Comparison of ENCODE assay signal across 17 cellular contexts in the genomic region with DNA sequence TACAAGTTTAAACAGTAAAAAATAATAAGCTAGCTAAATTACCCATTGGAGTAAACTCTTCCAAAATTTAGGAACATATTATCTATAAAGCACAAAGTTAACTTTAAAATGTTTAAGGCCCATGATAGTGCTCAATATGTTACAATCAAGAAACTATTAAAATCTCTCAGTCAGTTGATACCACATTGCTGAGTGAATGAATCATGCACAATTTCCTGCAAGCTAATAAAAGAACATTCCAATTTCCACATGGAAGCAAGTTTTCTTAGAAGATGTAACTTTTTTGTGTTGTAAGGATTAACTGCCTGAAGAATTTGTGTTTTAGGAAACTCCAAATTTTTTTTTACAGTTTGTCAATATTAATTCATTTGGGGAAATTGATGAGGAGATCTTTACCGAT.
DNase-seq lines count a peak whose midpoint lies in the region; ATAC-seq and TF ChIP-seq lines count a peak whose summit lies in the region.
"Had no signal": no experiment of that assay in that cellular context is flagged by ENCODE, and none has a peak within 500 bp of the region (broad histone marks: within the 10 kb centered on the region; RNA-seq: fewer than 3 reads in every experiment).

No MANE protein-coding gene starts in this region.

- peak; percentile 89 for DNase-seq in HCEC 1CT
- peak; percentile 62 for DNase-seq in adipocyte (ENCODE audit: low read depth)
- DNase-seq in fibroblast of the aortic adventitia (ENCODE audit: low read depth): peak; percentile 82
- DNase-seq in left colon: no peak
- DNase-seq in NCI-H345 (lab: John Stamatoyannopoulos, UW): no peak
- no peak for DNase-seq in NCI-H2107 (lab: John Stamatoyannopoulos, UW)
- DNase-seq: activated gamma-delta T cell treated with Interleukin-2 at 50 U/mL for 16 hours; CD8-positive, alpha-beta memory T cell; H9; NCI-H2081 treated with DMSO at 0.1 percent for 48 hours; NCI-H82; retina; T-helper 17 cell; testis had no signal

- no peaks in the 10 kb centered on the region for H3K27me3 ChIP-seq in adipocyte (replicated peaks; ENCODE audit: control insufficient read depth, insufficient read depth, low read length)
- H3K27me3 ChIP-seq: testis had no signal

- H3K4me1 ChIP-seq in adipocyte (ENCODE audit: control insufficient read depth, insufficient read depth, low read length): peaks cover 34% of the 10 kb centered on the region
- H3K4me1 ChIP-seq: testis had no signal

- intact Hi-C loops in left colon (cut with DNase I, micrococcal nuclease): no loop called here

- H3K36me3 ChIP-seq in adipocyte (ENCODE audit: control insufficient read depth, insufficient read depth, low read length, severe bottlenecking): no peaks in the 10 kb centered on the region

- H3K4me3 ChIP-seq in adipocyte (ENCODE audit: low read length) (peak overlapping the region; percentile 20), fibroblast of the aortic adventitia (ENCODE audit: low read depth, low read length) (no peak overlapping the region)
- H3K4me3 ChIP-seq: testis had no signal

- no peak for ATAC-seq in HG03025 (IDR thresholded peaks at IDR 0.05; ENCODE audit: low FRiP score, unreplicated experiment)
- no peak for ATAC-seq in left colon
- ATAC-seq: activated CD4-positive, CD25-positive, alpha-beta regulatory T cell treated with anti-CD3 and anti-CD28 coated beads, Interleukin-2, amount 50 U/mL, for 24 hours; natural killer cell treated with Interleukin-12 subunit alpha and Interleukin-12 subunit beta and Interleukin-15 and Interleukin-18, amount 100 ng/mL, for 72 hours; T-helper 17 cell had no signal

- H3K9ac ChIP-seq in adipocyte (ENCODE audit: low read length): peak overlapping the region; percentile 84

- no peak for TF ChIP-seq CTCF in fibroblast of the aortic adventitia (IDR thresholded peaks at IDR 0.05; ENCODE audit: insufficient read depth, low read length)

- peaks cover 20% of the 10 kb centered on the region for H3K9me3 ChIP-seq in adipocyte (ENCODE audit: control insufficient read depth, low read length)
- H3K9me3 ChIP-seq: testis had no signal

Comparison
In these comparisons a context has a peak if more than half of its experiments do, and no peak if none do; other contexts are left out.
1. DNase-seq: peak in HCEC 1CT (single experiment), adipocyte (single experiment) and fibroblast of the aortic adventitia (single experiment); none in left colon (0 of 2), NCI-H345 (single experiment) and NCI-H2107 (single experiment).